24 cellular contexts compared by ENCODE assay signal in genomic region chr14:77495354-77495753, GRCh38. TPM values are rescaled to one million over a fixed set of nuclear protein-coding genes. Genes with fewer than 3 reads are reported as not detected.
"Had no signal": no experiment of that assay in that cellular context is flagged by ENCODE, and none has a peak within 500 bp of the region (broad histone marks: within the 10 kb centered on the region; RNA-seq: fewer than 3 reads in every experiment).

No MANE protein-coding gene starts in this region.

- DNase-seq: activated CD4-positive, alpha-beta memory T cell treated with anti-CD3 and anti-CD28 coated beads, Interleukin-2, amount 10 ng/mL, durations not matched to agents 7 days and 5 days; activated CD4-positive, alpha-beta T cell treated with anti-CD3 and anti-CD28 coated beads for 4 hours; activated CD4-positive, CD25-positive, alpha-beta regulatory T cell; activated gamma-delta T cell; activated naive CD4-positive, alpha-beta T cell treated with anti-CD3 and anti-CD28 coated beads, Interleukin-2, amount 50 U/mL, for 16 hours; activated naive CD8-positive, alpha-beta T cell treated with anti-CD3 and anti-CD28 coated beads, Interleukin-2, amount 50 U/mL, for 24 hours; activated T-cell treated with anti-CD3 and anti-CD28 coated beads, Interleukin-2, amount 50 U/mL, for 72 hours; effector CD8-positive, alpha-beta T cell; erythroblast; foreskin keratinocyte; glutamatergic neuron; immature natural killer cell; left ventricle myocardium superior; mammary epithelial cell; nephron progenitor cell; nucleus accumbens; right lobe of liver; stimulated activated CD4-positive, alpha-beta T cell treated with anti-CD3 and anti-CD28 coated beads, Interleukin-2, amount 100 ng/mL, for 48 hours; stimulated activated naive CD4-positive, alpha-beta T cell treated with Interleukin-2 at 50 U/mL for 16 hours; thyroid gland had no signal

- H3K4me1 ChIP-seq: foreskin keratinocyte had no signal

- H3K9me3 Mint-ChIP-seq: activated CD4-positive, alpha-beta memory T cell treated with anti-CD3 and anti-CD28 coated beads, Interleukin-2, amount 10 ng/mL, durations not matched to agents 7 days and 5 days; activated naive CD8-positive, alpha-beta T cell treated with anti-CD3 and anti-CD28 coated beads, Interleukin-2, amount 50 U/mL, for 24 hours; activated T-cell treated with anti-CD3 and anti-CD28 coated beads, Interleukin-2, amount 50 U/mL, for 72 hours; immature natural killer cell; T-helper 1 cell treated with Interleukin-12 subunit alpha and Interleukin-12 subunit beta and Interleukin-4 antibody, amounts not matched to agents 30 μg/mL and 1 μg/mL, for 36 hours had no signal

- H3K9me3 ChIP-seq: right lobe of liver, thyroid gland had no signal

- H3K36me3 ChIP-seq: right lobe of liver, thyroid gland had no signal

- H3K4me3 ChIP-seq: hepatocyte, right lobe of liver, thyroid gland had no signal

- H3K27ac Mint-ChIP-seq: activated CD4-positive, alpha-beta memory T cell treated with anti-CD3 and anti-CD28 coated beads, Interleukin-2, amount 10 ng/mL, durations not matched to agents 7 days and 5 days; activated naive CD8-positive, alpha-beta T cell treated with anti-CD3 and anti-CD28 coated beads, Interleukin-2, amount 50 U/mL, for 24 hours; activated T-cell treated with anti-CD3 and anti-CD28 coated beads, Interleukin-2, amount 50 U/mL, for 72 hours; immature natural killer cell; nephron progenitor cell; T-helper 1 cell treated with Interleukin-12 subunit alpha and Interleukin-12 subunit beta and Interleukin-4 antibody, amounts not matched to agents 30 μg/mL and 1 μg/mL, for 36 hours had no signal

- ATAC-seq: activated naive CD8-positive, alpha-beta T cell treated with anti-CD3 and anti-CD28 coated beads, Interleukin-2, amount 50 U/mL, for 24 hours; activated T-cell treated with anti-CD3 and anti-CD28 coated beads, Interleukin-2, amount 50 U/mL, for 72 hours; foreskin keratinocyte; left ventricle myocardium superior; right lobe of liver had no signal

- H3K27me3 ChIP-seq: right lobe of liver, thyroid gland had no signal

- H3K36me3 Mint-ChIP-seq: immature natural killer cell had no signal

- H3K4me3 Mint-ChIP-seq: activated CD4-positive, alpha-beta memory T cell treated with anti-CD3 and anti-CD28 coated beads, Interleukin-2, amount 10 ng/mL, durations not matched to agents 7 days and 5 days; activated naive CD8-positive, alpha-beta T cell treated with anti-CD3 and anti-CD28 coated beads, Interleukin-2, amount 50 U/mL, for 24 hours; activated T-cell treated with anti-CD3 and anti-CD28 coated beads, Interleukin-2, amount 50 U/mL, for 72 hours; immature natural killer cell; nephron progenitor cell; T-helper 1 cell treated with Interleukin-12 subunit alpha and Interleukin-12 subunit beta and Interleukin-4 antibody, amounts not matched to agents 30 μg/mL and 1 μg/mL, for 36 hours had no signal

- H3K27ac ChIP-seq: foreskin keratinocyte, hepatocyte, right lobe of liver, thyroid gland had no signal

RNA-seq across cellular contexts. Expression of gene ISM2, which starts 3.3 kb away (rescaled TPM):
- total RNA-seq: activated CD4-positive, alpha-beta memory T cell treated with anti-CD3 and anti-CD28 coated beads, Interleukin-2, amount 10 ng/mL, durations not matched to agents 7 days and 5 days; activated T-cell treated with anti-CD3 and anti-CD28 coated beads, Interleukin-2, amount 50 U/mL, for 72 hours; myocyte; thyroid gland; urinary bladder had no signal
- polyA plus RNA-seq: immature natural killer cell had no signal
